Comparison of ENCODE assay signal across 1 cellular context in the genomic region with DNA sequence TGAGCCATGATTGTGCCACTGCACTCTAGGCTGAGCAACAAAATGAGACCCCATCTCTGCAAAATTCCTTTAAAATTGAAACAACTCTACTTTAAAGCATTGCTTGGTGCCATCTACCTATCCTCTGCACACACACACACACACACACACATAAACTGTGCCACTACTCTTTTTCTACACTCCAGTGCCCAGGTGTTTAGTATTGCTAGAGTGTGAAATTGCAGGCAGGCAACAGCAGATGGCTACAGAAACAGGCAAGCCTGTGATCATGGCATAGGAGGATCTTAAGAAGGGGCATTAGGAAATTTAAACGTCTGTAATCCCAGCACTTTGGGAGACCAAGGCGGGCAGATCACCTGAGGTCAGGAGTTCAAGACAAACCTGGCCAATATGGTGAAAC.
TF ChIP-seq lines count a peak whose summit lies in the region.

No MANE protein-coding gene starts in this region.

TF ChIP-seq in WTC11, 78 proteins besides CTCF, POLR2A, EP300 and RAD21 (continued from another document):
- TF ChIP-seq, protein P1, sequence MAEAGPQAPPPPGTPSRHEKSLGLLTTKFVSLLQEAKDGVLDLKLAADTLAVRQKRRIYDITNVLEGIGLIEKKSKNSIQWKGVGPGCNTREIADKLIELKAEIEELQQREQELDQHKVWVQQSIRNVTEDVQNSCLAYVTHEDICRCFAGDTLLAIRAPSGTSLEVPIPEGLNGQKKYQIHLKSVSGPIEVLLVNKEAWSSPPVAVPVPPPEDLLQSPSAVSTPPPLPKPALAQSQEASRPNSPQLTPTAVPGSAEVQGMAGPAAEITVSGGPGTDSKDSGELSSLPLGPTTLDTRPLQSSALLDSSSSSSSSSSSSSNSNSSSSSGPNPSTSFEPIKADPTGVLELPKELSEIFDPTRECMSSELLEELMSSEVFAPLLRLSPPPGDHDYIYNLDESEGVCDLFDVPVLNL (CRISPR knock-in tag; IDR thresholded peaks at IDR 0.05; ENCODE audit: borderline replicate concordance, low read depth), result no peak
- no peak for TF ChIP-seq GTF2I (CRISPR knock-in tag; conservative IDR thresholded peaks at IDR 0.05)
- TF ChIP-seq, protein P2, sequence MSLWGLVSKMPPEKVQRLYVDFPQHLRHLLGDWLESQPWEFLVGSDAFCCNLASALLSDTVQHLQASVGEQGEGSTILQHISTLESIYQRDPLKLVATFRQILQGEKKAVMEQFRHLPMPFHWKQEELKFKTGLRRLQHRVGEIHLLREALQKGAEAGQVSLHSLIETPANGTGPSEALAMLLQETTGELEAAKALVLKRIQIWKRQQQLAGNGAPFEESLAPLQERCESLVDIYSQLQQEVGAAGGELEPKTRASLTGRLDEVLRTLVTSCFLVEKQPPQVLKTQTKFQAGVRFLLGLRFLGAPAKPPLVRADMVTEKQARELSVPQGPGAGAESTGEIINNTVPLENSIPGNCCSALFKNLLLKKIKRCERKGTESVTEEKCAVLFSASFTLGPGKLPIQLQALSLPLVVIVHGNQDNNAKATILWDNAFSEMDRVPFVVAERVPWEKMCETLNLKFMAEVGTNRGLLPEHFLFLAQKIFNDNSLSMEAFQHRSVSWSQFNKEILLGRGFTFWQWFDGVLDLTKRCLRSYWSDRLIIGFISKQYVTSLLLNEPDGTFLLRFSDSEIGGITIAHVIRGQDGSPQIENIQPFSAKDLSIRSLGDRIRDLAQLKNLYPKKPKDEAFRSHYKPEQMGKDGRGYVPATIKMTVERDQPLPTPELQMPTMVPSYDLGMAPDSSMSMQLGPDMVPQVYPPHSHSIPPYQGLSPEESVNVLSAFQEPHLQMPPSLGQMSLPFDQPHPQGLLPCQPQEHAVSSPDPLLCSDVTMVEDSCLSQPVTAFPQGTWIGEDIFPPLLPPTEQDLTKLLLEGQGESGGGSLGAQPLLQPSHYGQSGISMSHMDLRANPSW (CRISPR knock-in tag; conservative IDR thresholded peaks at IDR 0.05; ENCODE audit: low read depth), result no peak
- TF ChIP-seq HMGA2 (CRISPR knock-in tag; IDR thresholded peaks at IDR 0.05), result no peak
- TF ChIP-seq TP53 (CRISPR knock-in tag; IDR thresholded peaks at IDR 0.05), result no peak
- no peak for TF ChIP-seq ZNF317 (CRISPR knock-in tag; IDR thresholded peaks at IDR 0.05; ENCODE audit: borderline replicate concordance, low read depth)
- no peak for TF ChIP-seq ZNF138 (CRISPR knock-in tag; conservative IDR thresholded peaks at IDR 0.05)
- TF ChIP-seq, protein P3, sequence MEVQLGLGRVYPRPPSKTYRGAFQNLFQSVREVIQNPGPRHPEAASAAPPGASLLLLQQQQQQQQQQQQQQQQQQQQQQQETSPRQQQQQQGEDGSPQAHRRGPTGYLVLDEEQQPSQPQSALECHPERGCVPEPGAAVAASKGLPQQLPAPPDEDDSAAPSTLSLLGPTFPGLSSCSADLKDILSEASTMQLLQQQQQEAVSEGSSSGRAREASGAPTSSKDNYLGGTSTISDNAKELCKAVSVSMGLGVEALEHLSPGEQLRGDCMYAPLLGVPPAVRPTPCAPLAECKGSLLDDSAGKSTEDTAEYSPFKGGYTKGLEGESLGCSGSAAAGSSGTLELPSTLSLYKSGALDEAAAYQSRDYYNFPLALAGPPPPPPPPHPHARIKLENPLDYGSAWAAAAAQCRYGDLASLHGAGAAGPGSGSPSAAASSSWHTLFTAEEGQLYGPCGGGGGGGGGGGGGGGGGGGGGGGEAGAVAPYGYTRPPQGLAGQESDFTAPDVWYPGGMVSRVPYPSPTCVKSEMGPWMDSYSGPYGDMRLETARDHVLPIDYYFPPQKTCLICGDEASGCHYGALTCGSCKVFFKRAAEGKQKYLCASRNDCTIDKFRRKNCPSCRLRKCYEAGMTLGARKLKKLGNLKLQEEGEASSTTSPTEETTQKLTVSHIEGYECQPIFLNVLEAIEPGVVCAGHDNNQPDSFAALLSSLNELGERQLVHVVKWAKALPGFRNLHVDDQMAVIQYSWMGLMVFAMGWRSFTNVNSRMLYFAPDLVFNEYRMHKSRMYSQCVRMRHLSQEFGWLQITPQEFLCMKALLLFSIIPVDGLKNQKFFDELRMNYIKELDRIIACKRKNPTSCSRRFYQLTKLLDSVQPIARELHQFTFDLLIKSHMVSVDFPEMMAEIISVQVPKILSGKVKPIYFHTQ (CRISPR knock-in tag; IDR thresholded peaks at IDR 0.05), result no peak
- TF ChIP-seq TCF7 (CRISPR knock-in tag; IDR thresholded peaks at IDR 0.05; ENCODE audit: low read depth), result no peak
- TF ChIP-seq JUN (CRISPR knock-in tag; IDR thresholded peaks at IDR 0.05), result no peak
- TF ChIP-seq, protein P4, sequence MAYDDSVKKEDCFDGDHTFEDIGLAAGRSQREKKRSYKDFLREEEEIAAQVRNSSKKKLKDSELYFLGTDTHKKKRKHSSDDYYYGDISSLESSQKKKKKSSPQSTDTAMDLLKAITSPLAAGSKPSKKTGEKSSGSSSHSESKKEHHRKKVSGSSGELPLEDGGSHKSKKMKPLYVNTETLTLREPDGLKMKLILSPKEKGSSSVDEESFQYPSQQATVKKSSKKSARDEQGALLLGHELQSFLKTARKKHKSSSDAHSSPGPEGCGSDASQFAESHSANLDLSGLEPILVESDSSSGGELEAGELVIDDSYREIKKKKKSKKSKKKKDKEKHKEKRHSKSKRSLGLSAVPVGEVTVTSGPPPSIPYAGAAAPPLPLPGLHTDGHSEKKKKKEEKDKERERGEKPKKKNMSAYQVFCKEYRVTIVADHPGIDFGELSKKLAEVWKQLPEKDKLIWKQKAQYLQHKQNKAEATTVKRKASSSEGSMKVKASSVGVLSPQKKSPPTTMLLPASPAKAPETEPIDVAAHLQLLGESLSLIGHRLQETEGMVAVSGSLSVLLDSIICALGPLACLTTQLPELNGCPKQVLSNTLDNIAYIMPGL (CRISPR knock-in tag; IDR thresholded peaks at IDR 0.05), result no peak
- TF ChIP-seq, protein P5, sequence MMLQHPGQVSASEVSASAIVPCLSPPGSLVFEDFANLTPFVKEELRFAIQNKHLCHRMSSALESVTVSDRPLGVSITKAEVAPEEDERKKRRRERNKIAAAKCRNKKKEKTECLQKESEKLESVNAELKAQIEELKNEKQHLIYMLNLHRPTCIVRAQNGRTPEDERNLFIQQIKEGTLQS (CRISPR knock-in tag; conservative IDR thresholded peaks at IDR 0.05), result no peak
